ENCODE assay signal across 8 cellular contexts in genomic region chr16:81403601-81404391, GRCh38. TPM values are rescaled to one million over a fixed set of nuclear protein-coding genes. Genes with fewer than 3 reads are reported as not detected.
DNase-seq lines count a peak whose midpoint lies in the region; ATAC-seq and TF ChIP-seq lines count a peak whose summit lies in the region.

No MANE protein-coding gene starts in this region.

- peaks cover 6% of the 10 kb centered on the region for H3K9me3 Mint-ChIP-seq in chondrocyte (ENCODE audit: low read depth)

- TF ChIP-seq CTCF in chondrocyte (IDR thresholded peaks at IDR 0.05) = peak; percentile 98

- no peak overlapping the region for H3K27ac Mint-ChIP-seq in chondrocyte (ENCODE audit: unreplicated experiment)

- H3K4me1 Mint-ChIP-seq in chondrocyte (ENCODE audit: low read depth) = peaks cover 22% of the 10 kb centered on the region

- H3K27me3 Mint-ChIP-seq in chondrocyte (ENCODE audit: low read depth) = no peaks in the 10 kb centered on the region

- H3K4me3 Mint-ChIP-seq in chondrocyte (ENCODE audit: unreplicated experiment) = peak overlapping the region; percentile 9

- DNase-seq in NCI-H187 (lab: John Stamatoyannopoulos, UW) = peak; percentile 5 to 18
- DNase-seq in NCI-H187 treated with DMSO at 0.1 percent for 48 hours (lab: John Stamatoyannopoulos, UW) = no peak
- DNase-seq in NCI-H460 (ENCODE audit: extremely low read depth, low read depth) = peak; percentile 78
- peak; percentile 75 to 80 for DNase-seq in activated CD4-positive, alpha-beta T cell treated with anti-CD3 and anti-CD28 coated beads for 24 hours (ENCODE audit: low read depth in 2 of 2)
- DNase-seq in chondrocyte (ENCODE audit: low spot score) = no peak
- DNase-seq in left kidney (ENCODE audit: low read depth, low spot score) = peak; percentile 93
- DNase-seq in stimulated activated CD4-positive, alpha-beta T cell treated with anti-CD3 and anti-CD28 coated beads, Interleukin-1b, Interleukin-23, amount 100 ng/mL, for 48 hours = peak; percentile 80

- H3K36me3 Mint-ChIP-seq in chondrocyte (ENCODE audit: low read depth) = no peaks in the 10 kb centered on the region

- peak; percentile 91 for ATAC-seq in HG03108 (IDR thresholded peaks at IDR 0.05; ENCODE audit: unreplicated experiment)

RNA-seq across cellular contexts. Expression of gene CMIP, which starts 40.8 kb away (rescaled TPM):
- total RNA-seq in NCI-H460 (2014; rRNA removed; shearing (Covaris generic)) = 4.9 and 6.3 TPM in 2 replicates
- polyA plus RNA-seq in NCI-H460 (2014; cell fraction: nucleus; rRNA removed) = 3.2 and 4.4 TPM in 2 replicates
- 61.4 to 69.6 TPM (median 62.9 TPM) in 3 replicates for total RNA-seq in chondrocyte

Comparison
In these comparisons a context has a peak if more than half of its experiments do, and no peak if none do; other contexts are left out.
1. DNase-seq: peak in NCI-H187 (2 of 2), NCI-H460 (single experiment), activated CD4-positive, alpha-beta T cell treated with anti-CD3 and anti-CD28 coated beads for 24 hours (2 of 2), left kidney (single experiment) and stimulated activated CD4-positive, alpha-beta T cell treated with anti-CD3 and anti-CD28 coated beads, Interleukin-1b, Interleukin-23, amount 100 ng/mL, for 48 hours (single experiment); none in NCI-H187 treated with DMSO at 0.1 percent for 48 hours (single experiment) and chondrocyte (single experiment).